31 cellular contexts compared by ENCODE assay signal in genomic region chr4:150461957-150462356, GRCh38.
"Had no signal": no experiment of that assay in that cellular context is flagged by ENCODE, and none has a peak within 500 bp of the region (broad histone marks: within the 10 kb centered on the region; RNA-seq: fewer than 3 reads in every experiment).

No MANE protein-coding gene starts in this region.

- ATAC-seq: activated naive CD4-positive, alpha-beta T cell treated with anti-CD3 and anti-CD28 coated beads, Interleukin-2, amount 50 U/mL, for 72 hours; activated naive CD8-positive, alpha-beta T cell treated with anti-CD3 and anti-CD28 coated beads, Interleukin-2, amount 50 U/mL, for 24 hours; activated T-cell treated with anti-CD3 and anti-CD28 coated beads, Interleukin-2, amount 50 U/mL, for 4 hours; activated T-cell treated with anti-CD3 and anti-CD28 coated beads, Interleukin-2, amount 50 U/mL, for 72 hours; activated T-helper 17 cell treated with anti-CD3 and anti-CD28 coated beads, Interleukin-2, amount 50 U/mL, for 72 hours; body of pancreas had no signal

- H3K4me3 ChIP-seq: adrenal gland, ascending aorta, body of pancreas, breast epithelium, cardiac muscle cell had no signal

- H3K27me3 ChIP-seq: adrenal gland, ascending aorta, body of pancreas, brain microvascular endothelial cell, breast epithelium, cardiac muscle cell had no signal

- H3K9me3 ChIP-seq: adrenal gland, ascending aorta, body of pancreas, breast epithelium had no signal

- DNase-seq: activated effector memory CD4-positive, alpha-beta T cell treated with anti-CD3 and anti-CD28 coated beads, Interleukin-2, amount 50 U/mL, for 16 hours; activated effector memory CD4-positive, alpha-beta T cell treated with Interleukin-2 at 50 U/mL for 16 hours; activated gamma-delta T cell; activated gamma-delta T cell treated with Interleukin-2 at 50 U/mL for 16 hours; activated naive CD4-positive, alpha-beta T cell; activated naive CD4-positive, alpha-beta T cell treated with anti-CD3 and anti-CD28 coated beads for 36 hours; activated naive CD4-positive, alpha-beta T cell treated with anti-CD3 and anti-CD28 coated beads, Interleukin-2, amount 10 ng/mL, durations not matched to agents 7 days and 5 days; activated naive CD4-positive, alpha-beta T cell treated with anti-CD3 and anti-CD28 coated beads, Interleukin-2, amount 50 U/mL, for 16 hours; activated naive CD4-positive, alpha-beta T cell treated with Interleukin-2 at 50 U/mL for 16 hours; activated naive CD8-positive, alpha-beta T cell treated with anti-CD3 and anti-CD28 coated beads for 36 hours; activated naive CD8-positive, alpha-beta T cell treated with anti-CD3 and anti-CD28 coated beads, Interleukin-2, amount 10 ng/mL, durations not matched to agents 7 days and 5 days; activated naive CD8-positive, alpha-beta T cell treated with anti-CD3 and anti-CD28 coated beads, Interleukin-2, amount 50 U/mL, for 24 hours; activated T-cell treated with anti-CD3 and anti-CD28 coated beads, Interleukin-2, amount 50 U/mL, for 24 hours; activated T-cell treated with anti-CD3 and anti-CD28 coated beads, Interleukin-2, amount 50 U/mL, for 4 hours; activated T-cell treated with anti-CD3 and anti-CD28 coated beads, Interleukin-2, amount 50 U/mL, for 48 hours; activated T-cell treated with anti-CD3 and anti-CD28 coated beads, Interleukin-2, amount 50 U/mL, for 72 hours; adrenal gland; amniotic stem cell; amygdala; anterior cingulate cortex; aorta; body of pancreas; brain microvascular endothelial cell; caudate nucleus; central memory CD4-positive, alpha-beta T cell; cerebellar nuclear complex had no signal

- H3K4me1 ChIP-seq: adrenal gland, ascending aorta, body of pancreas, breast epithelium had no signal

- H3K36me3 ChIP-seq: adrenal gland, ascending aorta, brain microvascular endothelial cell, breast epithelium, cardiac muscle cell had no signal

- H3K27ac ChIP-seq: adrenal gland, ascending aorta, body of pancreas, brain microvascular endothelial cell, breast epithelium, cardiac muscle cell had no signal
